8 cellular contexts compared by ENCODE assay signal in genomic region chr9:104968025-104968982, GRCh38. TPM values are rescaled to one million over a fixed set of nuclear protein-coding genes. Genes with fewer than 3 reads are reported as not detected.
DNase-seq lines count a peak whose midpoint lies in the region; ATAC-seq, FAIRE-seq and TF ChIP-seq lines count a peak whose summit lies in the region.

No MANE protein-coding gene starts in this region.

- H4K5ac ChIP-seq in H1 (ENCODE audit: insufficient read length, low read depth, low read length), result peak overlapping the region; percentile 99

- peak overlapping the region; percentile 83 to 93 (median 90) for H3K4me3 ChIP-seq in H1 (ENCODE audit: extremely low read depth in 1 of 4, insufficient read depth in 2 of 4, low read depth in 3 of 4, low read length in 4 of 4)

- H3K9me3 ChIP-seq in H1 (ENCODE audit: insufficient read depth in 2 of 2, low read depth in 1 of 2, low read length in 1 of 2), result no peaks in the 10 kb centered on the region

- no peaks in the 10 kb centered on the region for H4K20me1 ChIP-seq in H1 (replicated peaks in 1 of 2; ENCODE audit: control insufficient read depth in 1 of 2, insufficient read depth in 2 of 2, low read length in 2 of 2)

- TF ChIP-seq EP300 in H1 (IDR thresholded peaks at IDR 0.05; ENCODE audit: borderline replicate concordance in 1 of 2, low read depth in 2 of 2, low read length in 2 of 2), result peak in 1 of 2 experiments; percentile 24; a peak in 1 of 3 replicates

- H3K36me3 ChIP-seq in H1 (ENCODE audit: control insufficient read depth in 2 of 4, insufficient read depth in 4 of 4, low read length in 3 of 4), result no peaks in the 10 kb centered on the region

- peak; percentile 99 for ATAC-seq in GM21367 (IDR thresholded peaks at IDR 0.05; ENCODE audit: unreplicated experiment)

- 0 out of 4 replicates have a peak, but pooled peaks have one; percentile 0 to 8 for TF ChIP-seq RAD21 in H1 (IDR thresholded peaks at IDR 0.05 in 1 of 2, conservative IDR thresholded peaks at IDR 0.05 in 1 of 2; ENCODE audit: low read depth in 2 of 2, low read length in 2 of 2)

- H3K79me1 ChIP-seq in H1 (ENCODE audit: low read depth, low read length), result no peaks in the 10 kb centered on the region

- CTCF ChIA-PET in H1 (lab: Charles Lee; ENCODE audit: partially characterized antibody), result interaction anchor here (0.7 to 3.6 kb wide), 9 partner anchors 13 to 181 kb away, joined by 3 to 14 read pairs (median 4); partner anchors contain the start of gene ABCA1

- 4% methylated on average over 43 of the region's 50 CpGs; no CpG with 5 or more reads in 1 of the 2 experiments for WGBS in H1 (ENCODE audit: extremely low coverage in 1 of 2, insufficient coverage in 1 of 2, insufficient read length in 1 of 2, insufficient replicate concordance in 2 of 2, low coverage in 1 of 2, low lambda C conversion rate in 2 of 2, missing lambda C conversion rate in 1 of 2), 2 experiments

- peak overlapping the region; percentile 82 for H3K27ac ChIP-seq in H1 (ENCODE audit: low read depth, low read length)

- no peak; a peak in 1 of 4 replicates for TF ChIP-seq CTCF in H1 (IDR thresholded peaks at IDR 0.05; ENCODE audit: control extremely low read depth in 1 of 3, insufficient read depth in 1 of 3, low read depth in 1 of 3, low read length in 3 of 3)

- peak overlapping the region; percentile 57; the same call in 1 of the 2 replicates for H4K8ac ChIP-seq in H1 (ENCODE audit: extremely low read depth, insufficient read depth, low read length)

- peak overlapping the region; percentile 100 for H3K18ac ChIP-seq in H1 (ENCODE audit: extremely low read depth, low read length)

- DNase-seq in CMK (ENCODE audit: low read depth), result peak; percentile 67
- DNase-seq in HT1080 (ENCODE audit: low read depth), result peak; percentile 82
- DNase-seq in NOMO-1 treated with DMSO at 0.1 percent for 48 hours (lab: John Stamatoyannopoulos, UW; ENCODE audit: unreplicated experiment), result peak; percentile 83
- peak; percentile 68 for DNase-seq in activated CD8-positive, alpha-beta memory T cell treated with anti-CD3 and anti-CD28 coated beads, Interleukin-2, amount 50 U/mL, for 1 hour (ENCODE audit: extremely low read depth)
- peak in 1 of 2 experiments; percentile 92 for DNase-seq in H1 (ENCODE audit: low read depth in 1 of 2, low spot score in 2 of 2)
- peak; percentile 96 for DNase-seq in mesenteric fat pad (ENCODE audit: low spot score)
- DNase-seq in stimulated activated CD8-positive, alpha-beta memory T cell treated with anti-CD3 and anti-CD28 coated beads, Interleukin-12 subunit alpha, Interleukin-12 subunit beta, amount 100 ng/mL, for 4 hours (ENCODE audit: low read depth), result peak; percentile 76

- no peak overlapping the region for H2BK120ac ChIP-seq in H1 (replicated peaks; ENCODE audit: low read depth, low read length)

- 0 out of 2 replicates have a peak overlapping the region, but pooled peaks have one; percentile 88 for H2BK15ac ChIP-seq in H1 (ENCODE audit: low read length)

- H3K9ac ChIP-seq in H1 (replicated peaks in 1 of 4; ENCODE audit: extremely low read depth in 1 of 4, low read depth in 3 of 4, low read length in 3 of 4), result peak overlapping the region in 3 of 4 experiments; percentile 52 to 84 (median 64); a peak in 6 of 7 replicates

- FAIRE-seq in H1 (lab: Jason Lieb, UNC), result no peak

- H2AK5ac ChIP-seq in H1 (ENCODE audit: low read depth, low read length), result no peak overlapping the region

- peak overlapping the region; percentile 30; the same call in 1 of the 2 replicates for H2BK12ac ChIP-seq in H1 (ENCODE audit: low read depth, low read length)

- H3K79me2 ChIP-seq in H1 (ENCODE audit: control insufficient read depth in 1 of 2, insufficient read depth in 2 of 2, low read length in 2 of 2), result no peaks in the 10 kb centered on the region

- no peak overlapping the region for H4K91ac ChIP-seq in H1 (replicated peaks; ENCODE audit: insufficient read length, low read length)

- H3K4me2 ChIP-seq in H1 (ENCODE audit: insufficient read depth in 1 of 2, low read depth in 2 of 2, low read length in 2 of 2), result peak overlapping the region; percentile 82 to 94

- H3K14ac ChIP-seq in H1 (ENCODE audit: insufficient read length), result no peak overlapping the region

- POLR2A ChIA-PET in H1 (lab: Charles Lee; ENCODE audit: partially characterized antibody), result interaction anchor here (0.6 to 6.4 kb wide), 11 partner anchors 11 to 319 kb away, joined by 3 to 53 read pairs (median 3); partner anchors contain the start of gene ABCA1

- H3K4ac ChIP-seq in H1 (replicated peaks; ENCODE audit: insufficient read length, low read depth, low read length), result no peak overlapping the region

- TF ChIP-seq POLR2A in H1 (IDR thresholded peaks at IDR 0.05; ENCODE audit: control extremely low read depth in 1 of 2, low read depth in 2 of 2, low read length in 2 of 2), result peak in 1 of 2 experiments; percentile 50; a peak in 1 of 3 replicates

- H2AFZ ChIP-seq in H1 (ENCODE audit: low read length), result peak overlapping the region; percentile 98

- no peaks in the 10 kb centered on the region; the same call in 1 of the 2 replicates for H3K23me2 ChIP-seq in H1 (ENCODE audit: low read depth, low read length)

- H2BK20ac ChIP-seq in H1 (ENCODE audit: low read length), result peak overlapping the region; percentile 67; the same call in 1 of the 2 replicates

- no peaks in the 10 kb centered on the region for H3K27me3 ChIP-seq in H1 (replicated peaks in 1 of 4; ENCODE audit: control insufficient read depth in 3 of 4, extremely low read depth in 1 of 4, insufficient read depth in 3 of 4, low read length in 3 of 4)

- H3K4me1 ChIP-seq in H1 (replicated peaks in 1 of 4; ENCODE audit: control insufficient read depth in 3 of 4, insufficient read depth in 4 of 4, low read length in 3 of 4), result peaks cover 5 to 12% (median 9%) of the 10 kb centered on the region in 4 experiments

- H3K56ac ChIP-seq in H1 (replicated peaks; ENCODE audit: insufficient read length, low read depth, low read length), result peak overlapping the region; percentile 87

- H3K23ac ChIP-seq in H1 (ENCODE audit: insufficient read length), result no peak overlapping the region

- H2BK5ac ChIP-seq in H1 (ENCODE audit: low read depth, low read length), result peak overlapping the region; percentile 91; the same call in 1 of the 2 replicates

TF ChIP-seq in H1, 55 proteins besides CTCF, POLR2A, EP300 and RAD21 (continues in another document):
- TF ChIP-seq RNF2 (IDR thresholded peaks at IDR 0.05; ENCODE audit: borderline replicate concordance, low read depth, low read length, missing control alignments, poor library complexity, severe bottlenecking) (no peak), MAX (IDR thresholded peaks at IDR 0.05) (peak; percentile 90), GTF2F1 (IDR thresholded peaks at IDR 0.05; ENCODE audit: borderline replicate concordance, low read depth, low read length) (no peak), SP4 (IDR thresholded peaks at IDR 0.05; ENCODE audit: low read length) (peak; percentile 86), JUND (IDR thresholded peaks at IDR 0.05; ENCODE audit: low read length) (no peak), E2F6 (IDR thresholded peaks at IDR 0.05) (peak; percentile 76), GABPA (IDR thresholded peaks at IDR 0.05; ENCODE audit: borderline replicate concordance, insufficient read depth, low read length) (no peak), ATF3 (IDR thresholded peaks at IDR 0.05; ENCODE audit: insufficient read depth, low read depth, low read length) (peak; percentile 16; the same call in 1 of the 2 replicates), ASH2L (IDR thresholded peaks at IDR 0.05; ENCODE audit: low read length) (peak; percentile 91), BACH1 (IDR thresholded peaks at IDR 0.05; ENCODE audit: low read length) (peak; percentile 71), ATF2 (IDR thresholded peaks at IDR 0.05; ENCODE audit: low read length) (no peak), SRF (IDR thresholded peaks at IDR 0.05; ENCODE audit: low read depth, low read length) (no peak), KDM4A (IDR thresholded peaks at IDR 0.05; ENCODE audit: low read depth, low read length, severe bottlenecking) (peak; percentile 79)

RNA-seq across cellular contexts. Expression of gene ABCA1, which starts 40.3 kb away (rescaled TPM):
- 6.3 and 6.4 TPM in 2 replicates for total RNA-seq in HT1080 (2014; rRNA removed; shearing (Covaris generic))
- polyA plus RNA-seq in HT1080 (2015; cell fraction: cytosol; rRNA removed), result 4.3 and 5.2 TPM in 2 replicates
- polyA plus RNA-seq in HT1080 (2015; cell fraction: nucleus; rRNA removed), result 24.6 and 25.1 TPM in 2 replicates
- 7.8 and 8.5 TPM in 2 replicates for total RNA-seq in H1 (2021; fragmentation: NEBNext Ultra II Directional; extraction: Animal tissue kit (Norgen Biotek cat#: 25700))
- 6.9 and 7.3 TPM in 2 replicates for polyA plus RNA-seq in H1 (2011; rRNA removed)
- 5.2 TPM for polyA plus RNA-seq in H1 (2011; cell fraction: cytosol; rRNA removed)
- 11.8 TPM for polyA plus RNA-seq in H1 (2011; cell fraction: nucleus; rRNA removed)
- 4.0 to 4.8 TPM (median 4.2 TPM) in 4 replicates for polyA plus RNA-seq in H1 (2012, experiment 1 of 2)
- 0.33 TPM for polyA plus RNA-seq in H1 (2012, experiment 2 of 2)
- polyA plus RNA-seq in H1 (2013, experiment 1 of 2), result 1.7 TPM
- polyA plus RNA-seq in H1 (2013, experiment 2 of 2), result 1.1 TPM
- 82.4 and 99.2 TPM in 2 replicates for polyA minus RNA-seq in H1 (2011; rRNA and poly(A)+ RNA removed)
- polyA minus RNA-seq in H1 (2011; cell fraction: cytosol; rRNA and poly(A)+ RNA removed), result 19.4 TPM
- 45.3 TPM for polyA minus RNA-seq in H1 (2011; cell fraction: nucleus; rRNA and poly(A)+ RNA removed)
- total RNA-seq in mesenteric fat pad, result 162 TPM

Comparison
In these comparisons a context has a peak if more than half of its experiments do, and no peak if none do; other contexts are left out.
1. RNA of gene ABCA1, which starts 40.3 kb away (total RNA-seq): 162 TPM in mesenteric fat pad (single experiment); 7.8 to 8.5 TPM in H1 and 6.3 to 6.4 TPM in HT1080; every median in the first group is over 10 times any median in the second.